Comparison of ENCODE assay signal across 1 cellular context in genomic region chr10:63465293-63466167, GRCh38.
TF ChIP-seq lines count a peak whose summit lies in the region.

A gene with protein sequence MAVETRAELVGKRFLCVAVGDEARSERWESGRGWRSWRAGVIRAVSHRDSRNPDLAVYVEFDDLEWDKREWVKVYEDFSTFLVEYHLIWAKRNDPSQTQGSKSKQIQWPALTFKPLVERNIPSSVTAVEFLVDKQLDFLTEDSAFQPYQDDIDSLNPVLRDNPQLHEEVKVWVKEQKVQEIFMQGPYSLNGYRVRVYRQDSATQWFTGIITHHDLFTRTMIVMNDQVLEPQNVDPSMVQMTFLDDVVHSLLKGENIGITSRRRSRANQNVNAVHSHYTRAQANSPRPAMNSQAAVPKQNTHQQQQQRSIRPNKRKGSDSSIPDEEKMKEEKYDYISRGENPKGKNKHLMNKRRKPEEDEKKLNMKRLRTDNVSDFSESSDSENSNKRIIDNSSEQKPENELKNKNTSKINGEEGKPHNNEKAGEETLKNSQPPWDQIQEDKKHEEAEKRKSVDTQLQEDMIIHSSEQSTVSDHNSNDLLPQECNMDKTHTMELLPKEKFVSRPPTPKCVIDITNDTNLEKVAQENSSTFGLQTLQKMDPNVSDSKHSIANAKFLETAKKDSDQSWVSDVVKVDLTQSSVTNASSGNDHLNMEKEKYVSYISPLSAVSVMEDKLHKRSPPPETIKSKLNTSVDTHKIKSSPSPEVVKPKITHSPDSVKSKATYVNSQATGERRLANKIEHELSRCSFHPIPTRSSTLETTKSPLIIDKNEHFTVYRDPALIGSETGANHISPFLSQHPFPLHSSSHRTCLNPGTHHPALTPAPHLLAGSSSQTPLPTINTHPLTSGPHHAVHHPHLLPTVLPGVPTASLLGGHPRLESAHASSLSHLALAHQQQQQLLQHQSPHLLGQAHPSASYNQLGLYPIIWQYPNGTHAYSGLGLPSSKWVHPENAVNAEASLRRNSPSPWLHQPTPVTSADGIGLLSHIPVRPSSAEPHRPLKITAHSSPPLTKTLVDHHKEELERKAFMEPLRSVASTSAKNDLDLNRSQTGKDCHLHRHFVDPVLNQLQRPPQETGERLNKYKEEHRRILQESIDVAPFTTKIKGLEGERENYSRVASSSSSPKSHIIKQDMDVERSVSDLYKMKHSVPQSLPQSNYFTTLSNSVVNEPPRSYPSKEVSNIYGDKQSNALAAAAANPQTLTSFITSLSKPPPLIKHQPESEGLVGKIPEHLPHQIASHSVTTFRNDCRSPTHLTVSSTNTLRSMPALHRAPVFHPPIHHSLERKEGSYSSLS (N-terminal part only) (minus strand): TSS chr10:63465977. CDS start chr10:63465662, 315 bp downstream.

TF ChIP-seq in HepG2, 621 proteins besides CTCF, POLR2A, EP300 and RAD21 (continued from another document and continues in another):
- TF ChIP-seq ZNF737 (CRISPR knock-in tag; IDR thresholded peaks at IDR 0.05; ENCODE audit: borderline replicate concordance) (no peak), ZNF775 (CRISPR knock-in tag; IDR thresholded peaks at IDR 0.05; ENCODE audit: borderline replicate concordance) (peak; percentile 52; the same call in 1 of the 2 replicates), ZNF567 (CRISPR knock-in tag; IDR thresholded peaks at IDR 0.05; ENCODE audit: borderline replicate concordance) (peak; percentile 90; the same call in 1 of the 2 replicates), RFXANK (CRISPR knock-in tag; IDR thresholded peaks at IDR 0.05) (no peak), FOSL1 (CRISPR knock-in tag; IDR thresholded peaks at IDR 0.05; ENCODE audit: borderline replicate concordance) (0 out of 2 replicates have a peak, but pooled peaks have one; percentile 9), ZNF572 (CRISPR knock-in tag; IDR thresholded peaks at IDR 0.05) (no peak), ZNF510 (CRISPR knock-in tag; IDR thresholded peaks at IDR 0.05; ENCODE audit: low read depth) (peak; percentile 72; the same call in 1 of the 2 replicates), ZNF639 (CRISPR knock-in tag; conservative IDR thresholded peaks at IDR 0.05) (peak; percentile 55; the same call in 1 of the 2 replicates), FOSL2 (CRISPR knock-in tag; IDR thresholded peaks at IDR 0.05) (peak; percentile 14; the same call in 1 of the 2 replicates), PLRG1 (conservative IDR thresholded peaks at IDR 0.05) (no peak), ISL2 (CRISPR knock-in tag; IDR thresholded peaks at IDR 0.05) (no peak), HNRNPLL (IDR thresholded peaks at IDR 0.05; ENCODE audit: low read depth, low read length, poor library complexity, severe bottlenecking) (peak; percentile 87), CC2D1A (CRISPR knock-in tag; IDR thresholded peaks at IDR 0.05) (no peak), ZNF142 (CRISPR knock-in tag; IDR thresholded peaks at IDR 0.05) (0 out of 2 replicates have a peak, but pooled peaks have one; percentile 35), IRF2 (CRISPR knock-in tag; IDR thresholded peaks at IDR 0.05) (peak; percentile 56), CERS6 (CRISPR knock-in tag; IDR thresholded peaks at IDR 0.05) (no peak), NR2C2 (CRISPR knock-in tag; IDR thresholded peaks at IDR 0.05; ENCODE audit: borderline replicate concordance) (peak; percentile 60; the same call in 1 of the 2 replicates), SIX1 (CRISPR knock-in tag; IDR thresholded peaks at IDR 0.05; ENCODE audit: borderline replicate concordance) (no peak), SMAD9 (CRISPR knock-in tag; IDR thresholded peaks at IDR 0.05) (no peak), PHF8 (CRISPR knock-in tag; IDR thresholded peaks at IDR 0.05) (peak; percentile 78), MIXL1 (CRISPR knock-in tag; IDR thresholded peaks at IDR 0.05) (no peak), JUN (CRISPR knock-in tag; IDR thresholded peaks at IDR 0.05) (peak; percentile 61; the same call in 1 of the 2 replicates), ZNF225 (CRISPR knock-in tag; IDR thresholded peaks at IDR 0.05) (peak; percentile 35; the same call in 1 of the 2 replicates), SRSF9 (IDR thresholded peaks at IDR 0.05; ENCODE audit: borderline replicate concordance, insufficient read depth, low read depth, low read length, poor library complexity, severe bottlenecking) (no peak), ISX (CRISPR knock-in tag; conservative IDR thresholded peaks at IDR 0.05) (peak; percentile 87), MAFG (CRISPR knock-in tag; IDR thresholded peaks at IDR 0.05) (no peak), ZNF703 (CRISPR knock-in tag; IDR thresholded peaks at IDR 0.05; ENCODE audit: borderline replicate concordance) (no peak), ZNF333 (CRISPR knock-in tag; IDR thresholded peaks at IDR 0.05; ENCODE audit: borderline replicate concordance) (0 out of 2 replicates have a peak, but pooled peaks have one; percentile 67), WIZ (CRISPR knock-in tag; IDR thresholded peaks at IDR 0.05) (no peak), JDP2 (CRISPR knock-in tag; IDR thresholded peaks at IDR 0.05; ENCODE audit: borderline replicate concordance) (no peak), TEF (CRISPR knock-in tag; IDR thresholded peaks at IDR 0.05) (0 out of 2 replicates have a peak, but pooled peaks have one; percentile 63), ZNF564 (CRISPR knock-in tag; IDR thresholded peaks at IDR 0.05) (peak; percentile 46; the same call in 1 of the 2 replicates), RBAK (CRISPR knock-in tag; IDR thresholded peaks at IDR 0.05) (no peak), ZNF891 (CRISPR knock-in tag; IDR thresholded peaks at IDR 0.05) (peak; percentile 45; the same call in 1 of the 2 replicates)
- TF ChIP-seq, protein P1, sequence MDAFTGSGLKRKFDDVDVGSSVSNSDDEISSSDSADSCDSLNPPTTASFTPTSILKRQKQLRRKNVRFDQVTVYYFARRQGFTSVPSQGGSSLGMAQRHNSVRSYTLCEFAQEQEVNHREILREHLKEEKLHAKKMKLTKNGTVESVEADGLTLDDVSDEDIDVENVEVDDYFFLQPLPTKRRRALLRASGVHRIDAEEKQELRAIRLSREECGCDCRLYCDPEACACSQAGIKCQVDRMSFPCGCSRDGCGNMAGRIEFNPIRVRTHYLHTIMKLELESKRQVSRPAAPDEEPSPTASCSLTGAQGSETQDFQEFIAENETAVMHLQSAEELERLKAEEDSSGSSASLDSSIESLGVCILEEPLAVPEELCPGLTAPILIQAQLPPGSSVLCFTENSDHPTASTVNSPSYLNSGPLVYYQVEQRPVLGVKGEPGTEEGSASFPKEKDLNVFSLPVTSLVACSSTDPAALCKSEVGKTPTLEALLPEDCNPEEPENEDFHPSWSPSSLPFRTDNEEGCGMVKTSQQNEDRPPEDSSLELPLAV (CRISPR knock-in tag; conservative IDR thresholded peaks at IDR 0.05; ENCODE audit: low read depth), result no peak
- TF ChIP-seq, protein P2, sequence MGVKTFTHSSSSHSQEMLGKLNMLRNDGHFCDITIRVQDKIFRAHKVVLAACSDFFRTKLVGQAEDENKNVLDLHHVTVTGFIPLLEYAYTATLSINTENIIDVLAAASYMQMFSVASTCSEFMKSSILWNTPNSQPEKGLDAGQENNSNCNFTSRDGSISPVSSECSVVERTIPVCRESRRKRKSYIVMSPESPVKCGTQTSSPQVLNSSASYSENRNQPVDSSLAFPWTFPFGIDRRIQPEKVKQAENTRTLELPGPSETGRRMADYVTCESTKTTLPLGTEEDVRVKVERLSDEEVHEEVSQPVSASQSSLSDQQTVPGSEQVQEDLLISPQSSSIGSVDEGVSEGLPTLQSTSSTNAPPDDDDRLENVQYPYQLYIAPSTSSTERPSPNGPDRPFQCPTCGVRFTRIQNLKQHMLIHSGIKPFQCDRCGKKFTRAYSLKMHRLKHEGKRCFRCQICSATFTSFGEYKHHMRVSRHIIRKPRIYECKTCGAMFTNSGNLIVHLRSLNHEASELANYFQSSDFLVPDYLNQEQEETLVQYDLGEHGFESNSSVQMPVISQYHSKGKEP (CRISPR knock-in tag; IDR thresholded peaks at IDR 0.05), result no peak
- TF ChIP-seq, protein P3, sequence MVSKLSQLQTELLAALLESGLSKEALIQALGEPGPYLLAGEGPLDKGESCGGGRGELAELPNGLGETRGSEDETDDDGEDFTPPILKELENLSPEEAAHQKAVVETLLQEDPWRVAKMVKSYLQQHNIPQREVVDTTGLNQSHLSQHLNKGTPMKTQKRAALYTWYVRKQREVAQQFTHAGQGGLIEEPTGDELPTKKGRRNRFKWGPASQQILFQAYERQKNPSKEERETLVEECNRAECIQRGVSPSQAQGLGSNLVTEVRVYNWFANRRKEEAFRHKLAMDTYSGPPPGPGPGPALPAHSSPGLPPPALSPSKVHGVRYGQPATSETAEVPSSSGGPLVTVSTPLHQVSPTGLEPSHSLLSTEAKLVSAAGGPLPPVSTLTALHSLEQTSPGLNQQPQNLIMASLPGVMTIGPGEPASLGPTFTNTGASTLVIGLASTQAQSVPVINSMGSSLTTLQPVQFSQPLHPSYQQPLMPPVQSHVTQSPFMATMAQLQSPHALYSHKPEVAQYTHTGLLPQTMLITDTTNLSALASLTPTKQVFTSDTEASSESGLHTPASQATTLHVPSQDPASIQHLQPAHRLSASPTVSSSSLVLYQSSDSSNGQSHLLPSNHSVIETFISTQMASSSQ (IDR thresholded peaks at IDR 0.05; ENCODE audit: low read depth), result peak; percentile 12; the same call in 1 of the 2 replicates
- TF ChIP-seq, protein P3 (CRISPR knock-in tag; IDR thresholded peaks at IDR 0.05; ENCODE audit: borderline replicate concordance), result peak; percentile 41; the same call in 1 of the 2 replicates
